ENCODE assay signal across 8 cellular contexts in genomic region chr11:1837171-1838076, GRCh38. TPM values are rescaled to one million over a fixed set of nuclear protein-coding genes. Genes with fewer than 3 reads are reported as not detected.
DNase-seq lines count a peak whose midpoint lies in the region; ATAC-seq and TF ChIP-seq lines count a peak whose summit lies in the region.

No MANE protein-coding gene starts in this region.

- peak; percentile 89 to 97 (median 92) for TF ChIP-seq CTCF in heart right ventricle (IDR thresholded peaks at IDR 0.05)

- WGBS in heart right ventricle, 2 donors: 48 to 55% methylated on average over 38 of the region's 38 CpGs

- intact Hi-C loops in heart right ventricle (cut with DNase I): loop anchor here in 9 of 10 donors (1.0 to 5.0 kb wide), 8 partner anchors 43 to 317 kb away; no protein-coding TSS in a partner anchor

- DNase-seq in SIG-M5 treated with dmso at 0.1 percent for 504 hours (lab: John Stamatoyannopoulos, UW; ENCODE audit: unreplicated experiment) (peak; percentile 24), SIG-M5 (lab: John Stamatoyannopoulos, UW) (no peak), SK-MEL-5 (ENCODE audit: low read depth, low spot score) (peak; percentile 52), heart right ventricle (peak; percentile 71 to 78)
- DNase-seq in activated naive CD4-positive, alpha-beta T cell (lab: John Stamatoyannopoulos, UW): peak; percentile 37 to 83 (median 58)
- DNase-seq in stimulated activated CD4-positive, alpha-beta T cell treated with anti-CD3 and anti-CD28 coated beads, Interleukin-12 subunit alpha, Interleukin-12 subunit beta, amount 100 ng/mL, for 24 hours (ENCODE audit: low read depth in 2 of 2): peak; percentile 62 to 68

- H3K9me3 ChIP-seq in heart right ventricle: no peaks in the 10 kb centered on the region

- H3K36me3 ChIP-seq in heart right ventricle: no peaks in the 10 kb centered on the region

- peaks cover 6 to 41% (median 25%) of the 10 kb centered on the region in 9 donors for H3K4me1 ChIP-seq in heart right ventricle

- ATAC-seq in HG03135 (IDR thresholded peaks at IDR 0.05; ENCODE audit: unreplicated experiment) (peak; percentile 51), heart right ventricle (peak; percentile 29 to 71 (median 58)), GM19035 (IDR thresholded peaks at IDR 0.05; ENCODE audit: unreplicated experiment) (no peak)

- peak overlapping the region in 2 of 10 donors; percentile 34 to 60 for H3K27ac ChIP-seq in heart right ventricle

- in situ Hi-C loops in SK-MEL-5 (cut with HindIII; ENCODE audit: low pct_unique_long_range_greater_than_20kb, low sequenced_read_pairs): no loop called here

- H3K4me3 ChIP-seq in heart right ventricle: no peak overlapping the region

- no peaks in the 10 kb centered on the region for H3K27me3 ChIP-seq in heart right ventricle

RNA-seq across cellular contexts. Expression of gene TNNI2, which starts 1.4 kb away (rescaled TPM):
- not detected in 2 replicates for total RNA-seq in SK-MEL-5 (2014; rRNA removed; shearing (Covaris generic))
- polyA plus RNA-seq in SK-MEL-5 (2015; cell fraction: cytosol; rRNA removed): not detected in 2 replicates
- not detected in 2 replicates for polyA plus RNA-seq in SK-MEL-5 (2015; cell fraction: nucleus; rRNA removed)
- under 1 TPM in 3 of 10 donors, not detected in 7; 0.36 to 0.55 (median 0.46) TPM for total RNA-seq in heart right ventricle
- polyA plus RNA-seq in heart right ventricle: 1 to 10 TPM in 1 of 2 donors, under 1 TPM in 1; 0.71 to 1.2 TPM

RNA-seq across cellular contexts. Expression of gene SYT8, which starts 2.6 kb away (rescaled TPM):
- total RNA-seq in SK-MEL-5 (2014; rRNA removed; shearing (Covaris generic)): not detected in 2 replicates
- not detected in 2 replicates for polyA plus RNA-seq in SK-MEL-5 (2015; cell fraction: cytosol; rRNA removed)
- 0.31 TPM in 1 of 2 replicates, not detected in the other for polyA plus RNA-seq in SK-MEL-5 (2015; cell fraction: nucleus; rRNA removed)
- total RNA-seq in heart right ventricle: not detected
- not detected for polyA plus RNA-seq in heart right ventricle

RNA-seq across cellular contexts. Expression of gene LSP1, which starts 15.5 kb away (rescaled TPM):
- not detected in 2 replicates for total RNA-seq in SK-MEL-5 (2014; rRNA removed; shearing (Covaris generic))
- not detected in 2 replicates for polyA plus RNA-seq in SK-MEL-5 (2015; cell fraction: cytosol; rRNA removed)
- polyA plus RNA-seq in SK-MEL-5 (2015; cell fraction: nucleus; rRNA removed): not detected in 2 replicates
- 10 to 100 TPM; 16.0 to 57.2 (median 20.8) TPM for total RNA-seq in heart right ventricle
- 10 to 100 TPM; 21.3 to 21.5 TPM for polyA plus RNA-seq in heart right ventricle

RNA-seq across cellular contexts. Expression of gene PRR33, which starts 54.3 kb away (rescaled TPM):
- total RNA-seq in SK-MEL-5 (2014; rRNA removed; shearing (Covaris generic)): not detected in 2 replicates
- polyA plus RNA-seq in SK-MEL-5 (2015; cell fraction: cytosol; rRNA removed): not detected in 2 replicates
- polyA plus RNA-seq in SK-MEL-5 (2015; cell fraction: nucleus; rRNA removed): not detected in 2 replicates
- 1 to 10 TPM; 2.3 to 4.9 (median 3.5) TPM for total RNA-seq in heart right ventricle
- polyA plus RNA-seq in heart right ventricle: 1 to 10 TPM in 1 of 2 donors, under 1 TPM in 1; 0.09 to 6.5 TPM

Comparison
In these comparisons a context has a peak if more than half of its experiments do, and no peak if none do; other contexts are left out.
1. RNA of gene LSP1, which starts 15.5 kb away (total RNA-seq): 16.0 to 57.2 TPM in heart right ventricle; not detected in SK-MEL-5; every median in the first group is over 10 times any median in the second.